Comparison of ENCODE assay signal across 8 cellular contexts in genomic region chr16:74767749-74768148, GRCh38. TPM values are rescaled to one million over a fixed set of nuclear protein-coding genes. Genes with fewer than 3 reads are reported as not detected.
"Had no signal": no experiment of that assay in that cellular context is flagged by ENCODE, and none has a peak within 500 bp of the region (broad histone marks: within the 10 kb centered on the region; RNA-seq: fewer than 3 reads in every experiment).

No MANE protein-coding gene starts in this region.

- H3K9me3 Mint-ChIP-seq: HFFc6 had no signal

- DNase-seq: GM23248, HFFc6, IMR-90, KG1 had no signal

- ATAC-seq: K562 had no signal

- H2AFZ ChIP-seq: GM23248 had no signal

- H3K4me1 ChIP-seq: HAP-1 had no signal

- H3K27ac Mint-ChIP-seq: HFFc6 had no signal

- H3K27ac ChIP-seq: GM23248, HL-60 had no signal

- H3K9ac ChIP-seq: GM23248 had no signal

- FAIRE-seq: K562 had no signal

- H3K4me3 ChIP-seq: GM23248, HAP-1, K562 had no signal

- H3K4me3 Mint-ChIP-seq: HFFc6 had no signal

- H3K36me3 ChIP-seq: HAP-1 had no signal

- H3K9me3 ChIP-seq: HAP-1 had no signal

RNA-seq across cellular contexts. Expression of gene FA2H, which starts 6.9 kb away (rescaled TPM):
- total RNA-seq: GM23248, H4, HFFc6, IMR-90, K562 had no signal
- polyA plus RNA-seq: GM23248, IMR-90, K562 had no signal
